ENCODE assay signal across 16 cellular contexts in genomic region chr7:4796453-4796852, GRCh38. TPM values are rescaled to one million over a fixed set of nuclear protein-coding genes. Genes with fewer than 3 reads are reported as not detected.
DNase-seq lines count a peak whose midpoint lies in the region; FAIRE-seq and TF ChIP-seq lines count a peak whose summit lies in the region.
"Had no signal": no experiment of that assay in that cellular context is flagged by ENCODE, and none has a peak within 500 bp of the region (broad histone marks: within the 10 kb centered on the region; RNA-seq: fewer than 3 reads in every experiment).

No MANE protein-coding gene starts in this region.

- H3K4me2 ChIP-seq in BLaER1 (peak overlapping the region; percentile 32), endothelial cell of umbilical vein (ENCODE audit: insufficient read depth, low read length) (no peak overlapping the region), SK-N-SH (no peak overlapping the region)
- H3K4me2 ChIP-seq: GM23338 had no signal

- H3K9ac ChIP-seq in BLaER1, result no peak overlapping the region; the same call in 1 of the 2 replicates
- H3K9ac ChIP-seq in endothelial cell of umbilical vein (replicated peaks; ENCODE audit: extremely low read depth, insufficient read depth, low read length), result no peak overlapping the region
- no peak overlapping the region for H3K9ac ChIP-seq in SK-N-SH

- no peaks in the 10 kb centered on the region for H3K9me2 ChIP-seq in SK-N-SH

- TF ChIP-seq RAD21 in SK-N-SH (IDR thresholded peaks at IDR 0.05; ENCODE audit: low read length), result no peak

- POLR2A ChIA-PET in endothelial cell of umbilical vein (lab: Charles Lee), result no interaction called here
- POLR2A ChIA-PET in SK-N-SH (lab: Yijun Ruan, JAX), result interaction anchor here (0.6 kb wide), 1 partner anchor 35 kb away, joined by 3 read pairs; no protein-coding TSS in a partner anchor

- H3K27me3 ChIP-seq in BLaER1 (no peaks in the 10 kb centered on the region), endothelial cell of umbilical vein (ENCODE audit: control insufficient read depth in 2 of 2, insufficient read depth in 2 of 2, low read length in 2 of 2) (no peaks in the 10 kb centered on the region), SK-N-SH (ENCODE audit: insufficient read depth) (no peaks in the 10 kb centered on the region)

- FAIRE-seq in GM12892 (lab: Jason Lieb, UNC) (peak; percentile 74), endothelial cell of umbilical vein (lab: Jason Lieb, UNC) (peak; percentile 62), urothelium cell line (lab: Jason Lieb, UNC) (peak; percentile 91)
- FAIRE-seq: A204.1, H54 had no signal

- intact Hi-C loops in endothelial cell of umbilical vein (cut with micrococcal nuclease), result no loop called here

- H2AFZ ChIP-seq in endothelial cell of umbilical vein (ENCODE audit: low read depth, low read length) (no peak overlapping the region), SK-N-SH (ENCODE audit: low read depth) (no peak overlapping the region)
- H2AFZ ChIP-seq: GM23338 had no signal

- no peak for TF ChIP-seq POLR2A in GM12892 (IDR thresholded peaks at IDR 0.05; ENCODE audit: low read depth, low read length)
- TF ChIP-seq POLR2A in endothelial cell of umbilical vein (IDR thresholded peaks at IDR 0.05; ENCODE audit: low read depth, low read length), result no peak

- H3K36me3 ChIP-seq in BLaER1 (peaks cover 57% of the 10 kb centered on the region), endothelial cell of umbilical vein (ENCODE audit: control insufficient read depth in 2 of 2, extremely low read depth in 1 of 2, insufficient read depth in 2 of 2, low read length in 2 of 2) (peaks cover 0 to 4% of the 10 kb centered on the region in 2 experiments), SK-N-SH (replicated peaks in 1 of 2; ENCODE audit: control insufficient read depth in 1 of 2, insufficient read depth in 2 of 2, low read length in 1 of 2) (peaks cover 9 to 14% of the 10 kb centered on the region in 2 experiments)

- H3F3A ChIP-seq in SK-N-SH (replicated peaks; ENCODE audit: insufficient read depth), result no peaks in the 10 kb centered on the region

- no peaks in the 10 kb centered on the region for H3K9me3 ChIP-seq in BLaER1
- H3K9me3 ChIP-seq in endothelial cell of umbilical vein (replicated peaks; ENCODE audit: control insufficient read depth, insufficient read depth, low read length), result no peaks in the 10 kb centered on the region
- no peaks in the 10 kb centered on the region for H3K9me3 ChIP-seq in SK-N-SH

- CTCF ChIA-PET in endothelial cell of umbilical vein (lab: Charles Lee), result interaction anchor here (1.2 to 9.9 kb wide), 4 partner anchors 87 to 292 kb away, joined by 4 to 104 read pairs (median 18); partner anchors contain the start of gene RADIL
- CTCF ChIA-PET in SK-N-SH (lab: Yijun Ruan, JAX), result interaction anchor here (0.6 to 6.1 kb wide), 9 partner anchors 9 to 289 kb away, joined by 3 to 98 read pairs (median 14); partner anchors contain the start of genes AP5Z1 and RADIL

- H3K9me1 ChIP-seq in endothelial cell of umbilical vein (replicated peaks; ENCODE audit: control insufficient read depth, extremely low read depth, insufficient read depth, low read length), result no peaks in the 10 kb centered on the region

- H3K79me2 ChIP-seq in endothelial cell of umbilical vein (ENCODE audit: control insufficient read depth, insufficient read depth, low read length) (no peaks in the 10 kb centered on the region), SK-N-SH (ENCODE audit: insufficient read depth) (no peaks in the 10 kb centered on the region)

- no peak overlapping the region for H3K4me3 ChIP-seq in BLaER1
- H3K4me3 ChIP-seq in endothelial cell of umbilical vein (replicated peaks in 1 of 3; ENCODE audit: insufficient read depth in 1 of 3, low read depth in 1 of 3, low read length in 3 of 3), result no peak overlapping the region
- H3K4me3 ChIP-seq in SK-N-SH (ENCODE audit: low read depth in 2 of 2, low read length in 1 of 2), result no peak overlapping the region
- H3K4me3 ChIP-seq: GM23338 had no signal

- WGBS in SK-N-SH (ENCODE audit: low lambda C conversion rate), result 94% methylated on average over 9 of the region's 9 CpGs

- dilution Hi-C loops in endothelial cell of umbilical vein (cut with MboI; ENCODE audit: extremely low pct_ligation_motif_present, low sequenced_read_pairs), result no loop called here

- peaks cover 15% of the 10 kb centered on the region for H4K20me1 ChIP-seq in BLaER1
- H4K20me1 ChIP-seq in endothelial cell of umbilical vein (replicated peaks; ENCODE audit: control insufficient read depth, extremely low read depth, insufficient read depth, low read length), result no peaks in the 10 kb centered on the region
- H4K20me1 ChIP-seq in SK-N-SH (ENCODE audit: insufficient read depth), result no peaks in the 10 kb centered on the region

- no peak for TF ChIP-seq CTCF in endothelial cell of umbilical vein (IDR thresholded peaks at IDR 0.05; ENCODE audit: extremely low read depth in 1 of 2, insufficient read depth in 1 of 2, low read depth in 1 of 2, low read length in 2 of 2)
- no peak for TF ChIP-seq CTCF in SK-N-SH (IDR thresholded peaks at IDR 0.05)

- H3K27ac ChIP-seq in BLaER1 (no peak overlapping the region), endothelial cell of umbilical vein (ENCODE audit: insufficient read depth, low read depth, low read length) (no peak overlapping the region), SK-N-SH (ENCODE audit: low read depth in 2 of 2, low read length in 1 of 2) (no peak overlapping the region)
- H3K27ac ChIP-seq: HL-60 had no signal

- H3K4me1 ChIP-seq in BLaER1 (peaks cover 92% of the 10 kb centered on the region), endothelial cell of umbilical vein (ENCODE audit: control insufficient read depth, extremely low read depth, insufficient read depth, low read length) (no peaks in the 10 kb centered on the region), SK-N-SH (ENCODE audit: control insufficient read depth in 1 of 2, insufficient read depth in 2 of 2, low read depth in 1 of 2, low read length in 1 of 2) (peaks cover 0 to 9% of the 10 kb centered on the region in 2 experiments; a peak in 1 of 4 replicates)

- no TSS peak for BruUV-seq in endothelial cell of umbilical vein (replicated peaks; lab: Mats Ljungman, UMichigan)

- TF ChIP-seq EP300 in SK-N-SH (IDR thresholded peaks at IDR 0.05; ENCODE audit: borderline replicate concordance in 1 of 2, low read depth in 1 of 2, low read length in 1 of 2), result no peak

- DNase-seq in GM12892 (ENCODE audit: insufficient read length) (no peak), endothelial cell of umbilical vein (ENCODE audit: low read depth, low spot score) (no peak), urothelium cell line (ENCODE audit: low spot score) (no peak), SK-N-SH (no peak), MV-4-11 (lab: John Stamatoyannopoulos, UW) (no peak)
- DNase-seq: ACHN; CD4-positive, alpha-beta memory T cell; DMS153; DMS79; GDM1; HCEC 1CT had no signal

TF ChIP-seq in endothelial cell of umbilical vein, 7 proteins besides CTCF, POLR2A, EP300 and RAD21:
- TF ChIP-seq POLR2AphosphoS5 (IDR thresholded peaks at IDR 0.05; ENCODE audit: insufficient read depth, low read depth, low read length) (no peak), FOS (IDR thresholded peaks at IDR 0.05; ENCODE audit: borderline replicate concordance, insufficient read depth, low read length) (no peak), GATA2 (IDR thresholded peaks at IDR 0.05; ENCODE audit: insufficient read depth, insufficient read length, low read depth, low read length) (no peak), EZH2 (IDR thresholded peaks at IDR 0.05; ENCODE audit: borderline replicate concordance, low read depth, low read length, severe bottlenecking) (no peak), MYC (IDR thresholded peaks at IDR 0.05; ENCODE audit: low read depth, low read length) (no peak), JUN (IDR thresholded peaks at IDR 0.05; ENCODE audit: borderline replicate concordance, insufficient read depth, insufficient read length, low read depth) (no peak)
- TF ChIP-seq, protein P1, sequence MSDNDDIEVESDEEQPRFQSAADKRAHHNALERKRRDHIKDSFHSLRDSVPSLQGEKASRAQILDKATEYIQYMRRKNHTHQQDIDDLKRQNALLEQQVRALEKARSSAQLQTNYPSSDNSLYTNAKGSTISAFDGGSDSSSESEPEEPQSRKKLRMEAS (IDR thresholded peaks at IDR 0.05; ENCODE audit: insufficient read depth, insufficient read length), result no peak

TF ChIP-seq in SK-N-SH, 30 proteins besides CTCF, POLR2A, EP300 and RAD21 (continues in another document):
- TF ChIP-seq USF1 (IDR thresholded peaks at IDR 0.05; ENCODE audit: borderline replicate concordance, low read depth), result no peak

RNA-seq across cellular contexts. Expression of gene AP5Z1, which starts 21.0 kb away (rescaled TPM):
- 13.9 TPM for polyA plus RNA-seq in GM12892 (2012; ENCODE audit: missing spikeins)
- total RNA-seq in endothelial cell of umbilical vein, result 58.9 and 64.3 TPM in 2 replicates
- polyA plus RNA-seq in endothelial cell of umbilical vein, result 53.7 and 67.3 TPM in 2 replicates
- 15.8 and 26.1 TPM in 2 replicates for polyA plus RNA-seq in endothelial cell of umbilical vein (2011; cell fraction: cytosol; rRNA removed)
- polyA plus RNA-seq in endothelial cell of umbilical vein (2011; cell fraction: nucleus; rRNA removed), result 137 and 170 TPM in 2 replicates
- polyA plus RNA-seq in endothelial cell of umbilical vein (2012), result 21.4 and 21.9 TPM in 2 replicates
- polyA minus RNA-seq in endothelial cell of umbilical vein, result 14.4 and 19.7 TPM in 2 replicates
- polyA minus RNA-seq in endothelial cell of umbilical vein (2011; cell fraction: cytosol; rRNA and poly(A)+ RNA removed), result 23.1 TPM
- 47.1 and 90.4 TPM in 2 replicates for polyA minus RNA-seq in endothelial cell of umbilical vein (2011; cell fraction: nucleus; rRNA and poly(A)+ RNA removed)
- 29.5 and 36.7 TPM in 2 replicates for polyA plus RNA-seq in SK-N-SH (2012; rRNA removed)
- 5.5 and 11.0 TPM in 2 replicates for polyA plus RNA-seq in SK-N-SH (2012; cell fraction: cytosol; rRNA removed)
- polyA plus RNA-seq in SK-N-SH (2012; cell fraction: nucleus; rRNA removed), result 159 and 241 TPM in 2 replicates
